ENCODE assay signal across 21 cellular contexts in genomic region chr11:93922830-93923229, GRCh38.
"Had no signal": no experiment of that assay in that cellular context is flagged by ENCODE, and none has a peak within 500 bp of the region (broad histone marks: within the 10 kb centered on the region; RNA-seq: fewer than 3 reads in every experiment).

No MANE protein-coding gene starts in this region.

- H3K36me3 Mint-ChIP-seq: activated naive CD8-positive, alpha-beta T cell treated with anti-CD3 and anti-CD28 coated beads, Interleukin-2, amount 10 ng/mL, durations not matched to agents 7 days and 5 days had no signal

- H3K4me1 Mint-ChIP-seq: activated naive CD8-positive, alpha-beta T cell treated with anti-CD3 and anti-CD28 coated beads, Interleukin-2, amount 10 ng/mL, durations not matched to agents 7 days and 5 days had no signal

- H3K36me3 ChIP-seq: adrenal gland had no signal

- H3K4me3 ChIP-seq: adrenal gland had no signal

- H3K27ac Mint-ChIP-seq: activated CD8-positive, alpha-beta T cell treated with anti-CD3 and anti-CD28 coated beads, Interleukin-2, amount 10 ng/mL, durations not matched to agents 7 days and 5 days; activated naive CD8-positive, alpha-beta T cell treated with anti-CD3 and anti-CD28 coated beads, Interleukin-2, amount 10 ng/mL, durations not matched to agents 7 days and 5 days had no signal

- H3K9me3 ChIP-seq: adrenal gland had no signal

- H3K4me1 ChIP-seq: adrenal gland had no signal

- DNase-seq: activated CD4-positive, alpha-beta T cell treated with anti-CD3 and anti-CD28 coated beads for 4 hours; activated CD8-positive, alpha-beta memory T cell treated with anti-CD3 and anti-CD28 coated beads, Interleukin-2, amount 50 U/mL, for 48 hours; activated CD8-positive, alpha-beta T cell treated with anti-CD3 and anti-CD28 coated beads, Interleukin-2, amount 10 ng/mL, durations not matched to agents 7 days and 5 days; activated naive CD4-positive, alpha-beta T cell treated with anti-CD3 and anti-CD28 coated beads, Interleukin-2, amount 50 U/mL, for 16 hours; activated naive CD8-positive, alpha-beta T cell treated with anti-CD3 and anti-CD28 coated beads, Interleukin-2, amount 10 ng/mL, durations not matched to agents 7 days and 5 days; activated T-cell treated with anti-CD3 and anti-CD28 coated beads, Interleukin-2, amount 50 U/mL, for 1 hour; adrenal gland; anterior cingulate cortex; KG1; NCI-H1105; NCI-H1436; NCI-H1694 treated with DMSO at 0.1 percent for 48 hours; NCI-H2029 treated with DMSO at 0.1 percent for 48 hours; NCI-H345; NCI-H510A; NCI-H526 treated with DMSO at 0.1 percent for 48 hours; NCI-H82; SIG-M5; T-helper 2 cell; T1000 had no signal

- H3K27ac ChIP-seq: adrenal gland had no signal

- H3K4me3 Mint-ChIP-seq: activated CD8-positive, alpha-beta T cell treated with anti-CD3 and anti-CD28 coated beads, Interleukin-2, amount 10 ng/mL, durations not matched to agents 7 days and 5 days; activated naive CD8-positive, alpha-beta T cell treated with anti-CD3 and anti-CD28 coated beads, Interleukin-2, amount 10 ng/mL, durations not matched to agents 7 days and 5 days had no signal

- ATAC-seq: activated CD4-positive, CD25-positive, alpha-beta regulatory T cell treated with anti-CD3 and anti-CD28 coated beads, Interleukin-2, amount 50 U/mL, for 24 hours; activated CD8-positive, alpha-beta T cell treated with anti-CD3 and anti-CD28 coated beads, Interleukin-2, amount 10 ng/mL, durations not matched to agents 7 days and 5 days had no signal
